ENCODE assay signal across 29 cellular contexts in the genomic region with DNA sequence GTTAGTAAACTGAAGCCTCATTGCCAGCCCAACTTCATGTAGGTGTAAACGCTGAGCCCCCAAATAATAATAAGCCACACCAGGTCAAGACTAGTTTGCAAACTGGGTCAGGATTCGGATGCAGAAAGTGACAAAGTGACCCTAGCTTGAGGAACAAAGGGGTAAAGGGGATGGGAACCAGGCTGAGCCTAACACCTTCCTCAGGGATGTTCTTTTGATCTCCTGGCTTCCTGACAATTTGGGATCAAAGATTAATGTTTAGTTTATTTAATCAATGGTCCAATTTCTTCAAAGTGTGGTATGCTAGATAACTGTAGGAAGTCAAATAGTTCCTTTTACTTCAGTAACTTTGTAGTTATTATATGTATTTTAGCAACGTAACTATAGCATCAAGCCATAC. TPM values are rescaled to one million over a fixed set of nuclear protein-coding genes. Genes with fewer than 3 reads are reported as not detected.
"Had no signal": no experiment of that assay in that cellular context is flagged by ENCODE, and none has a peak within 500 bp of the region (broad histone marks: within the 10 kb centered on the region; RNA-seq: fewer than 3 reads in every experiment).

No MANE protein-coding gene starts in this region.

- H3K4me3 ChIP-seq: neural progenitor cell, ovary, psoas muscle, skin epidermis, smooth muscle cell, spleen, suprapubic skin, testis, tibial artery, transverse colon, upper lobe of right lung, uterus had no signal

- H3K4me1 ChIP-seq: neural progenitor cell, parathyroid adenoma, psoas muscle, spleen, suprapubic skin, testis, tibial artery, transverse colon, upper lobe of right lung, uterus had no signal

- H3K36me3 ChIP-seq: neural progenitor cell, ovary, spleen, suprapubic skin, tibial artery, transverse colon, upper lobe of right lung, uterus had no signal

- H3K9me3 ChIP-seq: ovary, psoas muscle, spleen, suprapubic skin, testis, tibial artery, transverse colon, upper lobe of right lung, uterus had no signal

- H3K27ac ChIP-seq: neural progenitor cell, ovary, parathyroid adenoma, psoas muscle, skin epidermis, spleen, suprapubic skin, testis, tibial artery, transverse colon, upper lobe of right lung, uterus had no signal

- H3K27me3 ChIP-seq: neural progenitor cell, ovary, spleen, suprapubic skin, testis, tibial artery, transverse colon, upper lobe of right lung, uterus had no signal

- DNase-seq: natural killer cell; occipital lobe; ovary; posterior cingulate gyrus; psoas muscle; right cardiac atrium; spleen; stimulated activated CD4-positive, alpha-beta T cell treated with anti-CD3 and anti-CD28 coated beads, Interleukin-12 subunit alpha, Interleukin-12 subunit beta, amount 100 ng/mL, for 4 hours; stimulated activated CD4-positive, alpha-beta T cell treated with anti-CD3 and anti-CD28 coated beads, Interleukin-1b, Interleukin-23, amount 100 ng/mL, for 48 hours; stimulated activated CD4-positive, alpha-beta T cell treated with anti-CD3 and anti-CD28 coated beads, Interleukin-4, amount 100 ng/mL, for 1 hour; stimulated activated CD4-positive, alpha-beta T cell treated with anti-CD3 and anti-CD28 coated beads, Interleukin-4, amount 100 ng/mL, for 4 hours; stimulated activated CD8-positive, alpha-beta memory T cell treated with anti-CD3 and anti-CD28 coated beads, Interleukin-4, amount 100 ng/mL, for 48 hours; stimulated activated naive CD4-positive, alpha-beta T cell; stimulated activated naive CD8-positive, alpha-beta T cell treated with anti-CD3 and anti-CD28 coated beads, Interleukin-15, amount 100 ng/mL, for 72 hours; stimulated activated naive CD8-positive, alpha-beta T cell treated with anti-CD3 and anti-CD28 coated beads, Interleukin-15, Interleukin-2, amounts not matched to agents 100 U/mL and 50 U/mL, for 24 hours; substantia nigra; testis; tibial artery; transverse colon; upper lobe of right lung; uterus had no signal

- H3K9ac ChIP-seq: neural progenitor cell, parathyroid adenoma had no signal

- ATAC-seq: natural killer cell; psoas muscle; right cardiac atrium; sciatic nerve; stimulated activated memory B cell treated with anti-CD40 and anti-IgM and Interleukin-4, amounts not matched to agents 10 μg/mL and 1 μg/mL and 100 μg/mL, for 72 hours; stimulated activated naive CD8-positive, alpha-beta T cell treated with anti-CD3 and anti-CD28 coated beads, Interleukin-15, amount 100 ng/mL, for 72 hours; stimulated activated naive CD8-positive, alpha-beta T cell treated with anti-CD3 and anti-CD28 coated beads, Interleukin-15, Interleukin-2, amounts not matched to agents 100 U/mL and 50 U/mL, for 24 hours; upper lobe of right lung had no signal

RNA-seq across cellular contexts. Expression of a gene that starts 9.9 kb away (rescaled TPM):
- total RNA-seq: natural killer cell, osteoblast, psoas muscle, right cardiac atrium, sciatic nerve, smooth muscle cell, spleen, upper lobe of right lung had no signal
- polyA plus RNA-seq: psoas muscle, right cardiac atrium, smooth muscle cell, spleen had no signal
